ENCODE assay signal across 19 cellular contexts in the genomic region with DNA sequence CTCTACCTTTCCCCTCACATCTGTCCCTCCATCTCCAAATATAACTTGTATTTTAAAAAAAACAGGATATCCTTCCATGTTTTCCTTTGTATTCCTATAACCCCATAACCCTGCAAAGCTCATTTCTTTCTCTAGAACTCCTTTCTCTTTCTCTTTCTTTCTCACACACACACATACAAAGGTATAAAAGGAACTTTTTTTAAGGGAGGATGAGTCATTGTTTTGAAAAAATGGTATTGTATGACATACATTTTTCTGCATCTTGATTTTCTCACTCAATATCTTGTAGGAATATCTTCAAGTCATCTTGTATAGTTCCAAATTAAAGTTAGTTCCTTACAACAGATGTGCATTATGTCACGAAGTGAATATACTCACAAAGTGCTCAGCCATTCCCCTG.
DNase-seq lines count a peak whose midpoint lies in the region; ATAC-seq, FAIRE-seq and TF ChIP-seq lines count a peak whose summit lies in the region.
"Had no signal": no experiment of that assay in that cellular context is flagged by ENCODE, and none has a peak within 500 bp of the region (broad histone marks: within the 10 kb centered on the region; RNA-seq: fewer than 3 reads in every experiment).

No MANE protein-coding gene starts in this region.

- H3K27me3 Mint-ChIP-seq in glutamatergic neuron (ENCODE audit: unreplicated experiment) = peaks cover 3% of the 10 kb centered on the region
- H3K27me3 Mint-ChIP-seq in CD8-positive, alpha-beta memory T cell = peaks cover 6 to 11% of the 10 kb centered on the region in 2 donors

- ATAC-seq in HepG2 = no peak
- no peak for ATAC-seq in right lobe of liver
- no peak for ATAC-seq in K562
- no peak for ATAC-seq in pancreas
- no peak for ATAC-seq in GM18519 (IDR thresholded peaks at IDR 0.05; ENCODE audit: low FRiP score, unreplicated experiment)
- ATAC-seq: CD8-positive, alpha-beta T cell; GM23338 had no signal

- peaks cover 3% of the 10 kb centered on the region for H3K9me1 ChIP-seq in K562 (ENCODE audit: control insufficient read depth, insufficient read depth, low read length)

- H3K9me3 Mint-ChIP-seq in glutamatergic neuron (ENCODE audit: unreplicated experiment) = peaks cover 11% of the 10 kb centered on the region
- peaks cover 0 to 2% (median 0%) of the 10 kb centered on the region in 5 donors for H3K9me3 Mint-ChIP-seq in CD8-positive, alpha-beta memory T cell

- no peak for TF ChIP-seq EP300 in HepG2 (IDR thresholded peaks at IDR 0.05; ENCODE audit: low read depth in 2 of 2, low read length in 2 of 2)
- no peak for TF ChIP-seq EP300 in HepG2 (CRISPR knock-in tag; IDR thresholded peaks at IDR 0.05; ENCODE audit: borderline replicate concordance)
- no peak for TF ChIP-seq EP300 in K562 (IDR thresholded peaks at IDR 0.05; ENCODE audit: low read length)

- peaks cover 9% of the 10 kb centered on the region for H3K4me1 ChIP-seq in HepG2 (ENCODE audit: insufficient read depth, low read length)
- H3K4me1 ChIP-seq in right lobe of liver = peaks cover 0 to 5% (median 0%) of the 10 kb centered on the region in 4 donors
- H3K4me1 ChIP-seq in K562 (replicated peaks in 1 of 2; ENCODE audit: control insufficient read depth in 2 of 2, insufficient read depth in 2 of 2, low read length in 2 of 2) = no peaks in the 10 kb centered on the region
- H3K4me1 ChIP-seq in Peyer's patch = no peaks in the 10 kb centered on the region
- H3K4me1 ChIP-seq in pancreas = no peaks in the 10 kb centered on the region
- H3K4me1 ChIP-seq in CD8-positive, alpha-beta memory T cell (ENCODE audit: insufficient read depth, low read length) = no peaks in the 10 kb centered on the region

- FAIRE-seq in HepG2 (lab: Jason Lieb, UNC) (no peak), K562 (lab: Jason Lieb, UNC) (no peak), pancreas (lab: Jason Lieb, UNC) (no peak)
- FAIRE-seq: D721Med, G401.6, GM12891, H54 had no signal

- in situ Hi-C loops in HepG2 (cut with HindIII; ENCODE audit: extremely low pct_ligation_motif_present, low pct_unique_long_range_greater_than_20kb) (no loop called here), K562 (cut with MboI) (no loop called here)

- H3K36me3 Mint-ChIP-seq in glutamatergic neuron (ENCODE audit: unreplicated experiment) = peaks cover 11% of the 10 kb centered on the region
- H3K36me3 Mint-ChIP-seq in CD8-positive, alpha-beta memory T cell = no peaks in the 10 kb centered on the region
- H3K36me3 Mint-ChIP-seq: CD8-positive, alpha-beta T cell had no signal

- no peak overlapping the region for H3K27ac Mint-ChIP-seq in glutamatergic neuron (ENCODE audit: unreplicated experiment)
- peak overlapping the region in 1 of 8 donors; percentile 2 for H3K27ac Mint-ChIP-seq in CD8-positive, alpha-beta memory T cell
- H3K27ac Mint-ChIP-seq: B cell; CD8-positive, alpha-beta T cell; GM23338 had no signal

- no peak for DNase-seq in HepG2 (ENCODE audit: low spot score)
- no peak for DNase-seq in right lobe of liver
- no peak for DNase-seq in K562 (ENCODE audit: extremely low read depth in 1 of 4, low spot score in 3 of 4)
- DNase-seq in glutamatergic neuron = no peak
- no peak for DNase-seq in Peyer's patch
- no peak for DNase-seq in pancreas
- DNase-seq in CD8-positive, alpha-beta memory T cell = no peak
- DNase-seq: 8988T; CD8-positive, alpha-beta T cell; COR-L47; HCEC 1CT had no signal

- intact Hi-C loops in HepG2 (cut with micrococcal nuclease; ENCODE audit: unreplicated experiment) = no loop called here
- intact Hi-C loops in right lobe of liver (cut with DNase I) = no loop called here
- intact Hi-C loops in K562 (cut with micrococcal nuclease) = no loop called here
- intact Hi-C loops in pancreas (cut with DNase I) = no loop called here

- H4K20me1 ChIP-seq in HepG2 (ENCODE audit: insufficient read depth, low read length) = no peaks in the 10 kb centered on the region
- no peaks in the 10 kb centered on the region for H4K20me1 ChIP-seq in K562 (replicated peaks; ENCODE audit: control insufficient read depth, insufficient read depth, low read length)
- H4K20me1 ChIP-seq: BLaER1 treated with 17β-estradiol and CSF1 and Interleukin-3, amounts not matched to agents 10 nM and 100 nM had no signal

- no peak overlapping the region for H3K9ac ChIP-seq in HepG2 (ENCODE audit: insufficient read depth, low read depth, low read length)
- no peak overlapping the region for H3K9ac ChIP-seq in K562 (ENCODE audit: insufficient read depth in 1 of 2, low read depth in 2 of 2, low read length in 2 of 2)
- H3K9ac ChIP-seq: BLaER1 treated with 17β-estradiol and CSF1 and Interleukin-3, amounts not matched to agents 10 nM and 100 nM had no signal

- H2AFZ ChIP-seq in HepG2 (ENCODE audit: low read length) (no peak overlapping the region), K562 (ENCODE audit: low read depth, low read length) (no peak overlapping the region)
- H2AFZ ChIP-seq: GM23338 had no signal

- peak overlapping the region; percentile 7 for H3K4me3 Mint-ChIP-seq in glutamatergic neuron (ENCODE audit: unreplicated experiment)
- no peak overlapping the region for H3K4me3 Mint-ChIP-seq in CD8-positive, alpha-beta memory T cell
- H3K4me3 Mint-ChIP-seq: B cell; CD8-positive, alpha-beta T cell; GM23338 had no signal

- peaks cover 12% of the 10 kb centered on the region for H3K4me1 Mint-ChIP-seq in glutamatergic neuron (ENCODE audit: low read depth, unreplicated experiment)
- no peaks in the 10 kb centered on the region for H3K4me1 Mint-ChIP-seq in CD8-positive, alpha-beta memory T cell
- H3K4me1 Mint-ChIP-seq: B cell, GM23338 had no signal

- no peak for TF ChIP-seq CTCF in HepG2 (CRISPR knock-in tag; IDR thresholded peaks at IDR 0.05)
- no peak for TF ChIP-seq CTCF in right lobe of liver (IDR thresholded peaks at IDR 0.05)
- no peak for TF ChIP-seq CTCF in K562 (IDR thresholded peaks at IDR 0.05 in 2 of 3, conservative IDR thresholded peaks at IDR 0.05 in 1 of 3; ENCODE audit: insufficient read depth in 2 of 3, low read depth in 1 of 3, low read length in 3 of 3)
- no peak for TF ChIP-seq CTCF in glutamatergic neuron (IDR thresholded peaks at IDR 0.05; ENCODE audit: partially characterized antibody, unreplicated experiment)
- no peak for TF ChIP-seq CTCF in Peyer's patch (IDR thresholded peaks at IDR 0.05)
- TF ChIP-seq CTCF in pancreas (IDR thresholded peaks at IDR 0.05) = no peak

- CTCF ChIA-PET in HepG2 (lab: Yijun Ruan, JAX; ENCODE audit: low intra/inter-chr PET ratio, low total read pairs) = no interaction called here
- CTCF ChIA-PET in K562 (lab: Yijun Ruan, JAX; ENCODE audit: low intra/inter-chr PET ratio) = no interaction called here
- CTCF ChIA-PET in CD8-positive, alpha-beta memory T cell (lab: Charles Lee) = no interaction called here

- no peak for TF ChIP-seq POLR2A in HepG2 (IDR thresholded peaks at IDR 0.05; ENCODE audit: insufficient read depth in 1 of 2, low read depth in 2 of 2, low read length in 2 of 2)
- no peak for TF ChIP-seq POLR2A in right lobe of liver (IDR thresholded peaks at IDR 0.05)
- TF ChIP-seq POLR2A in K562 (conservative IDR thresholded peaks at IDR 0.05) = no peak
- no peak for TF ChIP-seq POLR2A in Peyer's patch (IDR thresholded peaks at IDR 0.05)

- POLR2A ChIA-PET in HepG2 (lab: Yijun Ruan, JAX) (no interaction called here), K562 (lab: Yijun Ruan, JAX) (no interaction called here)
- POLR2A ChIA-PET in CD8-positive, alpha-beta memory T cell (lab: Charles Lee) = no interaction called here

- no peaks in the 10 kb centered on the region for H3K9me3 ChIP-seq in HepG2 (ENCODE audit: low read length)
- no peaks in the 10 kb centered on the region for H3K9me3 ChIP-seq in right lobe of liver
- H3K9me3 ChIP-seq in K562 (replicated peaks; ENCODE audit: control insufficient read depth, insufficient read depth, low read depth, low read length) = no peaks in the 10 kb centered on the region
- H3K9me3 ChIP-seq in Peyer's patch = no peaks in the 10 kb centered on the region
- H3K9me3 ChIP-seq in pancreas = no peaks in the 10 kb centered on the region
- H3K9me3 ChIP-seq in CD8-positive, alpha-beta memory T cell (ENCODE audit: low read length) = no peaks in the 10 kb centered on the region

- TF ChIP-seq RAD21 in HepG2 (CRISPR knock-in tag; IDR thresholded peaks at IDR 0.05) (no peak), K562 (CRISPR knock-in tag; conservative IDR thresholded peaks at IDR 0.05 in 1 of 2, IDR thresholded peaks at IDR 0.05 in 1 of 2) (no peak)

- H3K27ac ChIP-seq in HepG2 (ENCODE audit: extremely low read length, insufficient read depth, low read length) (no peak overlapping the region), right lobe of liver (no peak overlapping the region), K562 (ENCODE audit: extremely low read depth, low read depth, low read length) (no peak overlapping the region), Peyer's patch (no peak overlapping the region), pancreas (no peak overlapping the region)
- no peak overlapping the region for H3K27ac ChIP-seq in CD8-positive, alpha-beta memory T cell (ENCODE audit: low read depth, low read length)
- H3K27ac ChIP-seq: BLaER1 treated with 17β-estradiol and CSF1 and Interleukin-3, amounts not matched to agents 10 nM and 100 nM had no signal

- H3K4me3 ChIP-seq in HepG2 (replicated peaks in 1 of 3; ENCODE audit: insufficient read depth in 1 of 3, low read depth in 2 of 3, low read length in 3 of 3) = no peak overlapping the region
- H3K4me3 ChIP-seq in right lobe of liver = no peak overlapping the region
- H3K4me3 ChIP-seq in K562 = no peak overlapping the region
- no peak overlapping the region for H3K4me3 ChIP-seq in Peyer's patch
- no peak overlapping the region for H3K4me3 ChIP-seq in pancreas
- H3K4me3 ChIP-seq in CD8-positive, alpha-beta memory T cell (ENCODE audit: low read length) = no peak overlapping the region
- H3K4me3 ChIP-seq: BLaER1 treated with 17β-estradiol and CSF1 and Interleukin-3, amounts not matched to agents 10 nM and 100 nM; GM23338 had no signal

- H3K79me2 ChIP-seq in HepG2 (ENCODE audit: insufficient read depth, low read length) (no peaks in the 10 kb centered on the region), K562 (ENCODE audit: control insufficient read depth, insufficient read depth, low read length) (no peaks in the 10 kb centered on the region)

- no TSS peak for BruUV-seq in HepG2 (replicated peaks; lab: Mats Ljungman, UMichigan)
- BruUV-seq in K562 (replicated peaks; lab: Mats Ljungman, UMichigan) = no TSS peak

- H3K36me3 ChIP-seq in HepG2 (replicated peaks in 1 of 2; ENCODE audit: control insufficient read depth in 1 of 2, insufficient read depth in 2 of 2, low read length in 2 of 2) (no peaks in the 10 kb centered on the region), right lobe of liver (no peaks in the 10 kb centered on the region), K562 (ENCODE audit: control insufficient read depth, insufficient read depth, low read length) (no peaks in the 10 kb centered on the region), Peyer's patch (no peaks in the 10 kb centered on the region), pancreas (no peaks in the 10 kb centered on the region)
- H3K36me3 ChIP-seq in CD8-positive, alpha-beta memory T cell (ENCODE audit: insufficient read depth, low read length) = no peaks in the 10 kb centered on the region
- H3K36me3 ChIP-seq: BLaER1 treated with 17β-estradiol and CSF1 and Interleukin-3, amounts not matched to agents 10 nM and 100 nM had no signal

- whole genome bisulfite sequencing in HepG2 (ENCODE audit: low lambda C conversion rate) = 5% methylated on average over 1 of the region's 1 CpG
- WGBS in right lobe of liver (ENCODE audit: insufficient coverage, low coverage, low lambda C conversion rate, missing lambda C conversion rate) = 91% methylated on average over 1 of the region's 1 CpG
- WGBS in K562 (ENCODE audit: insufficient coverage, low coverage, missing lambda C conversion rate) = 0% methylated on average over 1 of the region's 1 CpG
- WGBS in pancreas, 2 donors = 47 to 56% methylated on average over 1 of the region's 1 CpG

- H3K27me3 ChIP-seq in HepG2 (ENCODE audit: control insufficient read depth in 1 of 2, insufficient read depth in 2 of 2, low read length in 2 of 2) (peaks cover 7 to 30% of the 10 kb centered on the region in 2 experiments; a peak in 4 of 5 replicates), right lobe of liver (no peaks in the 10 kb centered on the region), K562 (ENCODE audit: control insufficient read depth in 2 of 2, insufficient read depth in 2 of 2, low read length in 2 of 2) (peaks cover 9 to 39% of the 10 kb centered on the region in 2 experiments), Peyer's patch (no peaks in the 10 kb centered on the region), pancreas (no peaks in the 10 kb centered on the region)
- H3K27me3 ChIP-seq in CD8-positive, alpha-beta memory T cell (ENCODE audit: insufficient read depth, low read length, poor library complexity, severe bottlenecking) = no peaks in the 10 kb centered on the region
- H3K27me3 ChIP-seq: BLaER1 treated with 17β-estradiol and CSF1 and Interleukin-3, amounts not matched to agents 10 nM and 100 nM had no signal

- H3K4me2 ChIP-seq in HepG2 (ENCODE audit: low read depth, low read length) (no peak overlapping the region), K562 (ENCODE audit: insufficient read depth, low read length) (no peak overlapping the region)
- H3K4me2 ChIP-seq: BLaER1 treated with 17β-estradiol and CSF1 and Interleukin-3, amounts not matched to agents 10 nM and 100 nM; GM23338 had no signal
